Comparison of ENCODE assay signal across 1 cellular context in genomic region chrX:3143043-3143799, GRCh38.
TF ChIP-seq lines count a peak whose summit lies in the region.

No MANE protein-coding gene starts in this region.

TF ChIP-seq in HepG2, 621 proteins besides CTCF, POLR2A, EP300 and RAD21 (continued from another document):
- no peak for TF ChIP-seq UBTF (CRISPR knock-in tag; IDR thresholded peaks at IDR 0.05)
